ENCODE assay signal across 21 cellular contexts in the genomic region with DNA sequence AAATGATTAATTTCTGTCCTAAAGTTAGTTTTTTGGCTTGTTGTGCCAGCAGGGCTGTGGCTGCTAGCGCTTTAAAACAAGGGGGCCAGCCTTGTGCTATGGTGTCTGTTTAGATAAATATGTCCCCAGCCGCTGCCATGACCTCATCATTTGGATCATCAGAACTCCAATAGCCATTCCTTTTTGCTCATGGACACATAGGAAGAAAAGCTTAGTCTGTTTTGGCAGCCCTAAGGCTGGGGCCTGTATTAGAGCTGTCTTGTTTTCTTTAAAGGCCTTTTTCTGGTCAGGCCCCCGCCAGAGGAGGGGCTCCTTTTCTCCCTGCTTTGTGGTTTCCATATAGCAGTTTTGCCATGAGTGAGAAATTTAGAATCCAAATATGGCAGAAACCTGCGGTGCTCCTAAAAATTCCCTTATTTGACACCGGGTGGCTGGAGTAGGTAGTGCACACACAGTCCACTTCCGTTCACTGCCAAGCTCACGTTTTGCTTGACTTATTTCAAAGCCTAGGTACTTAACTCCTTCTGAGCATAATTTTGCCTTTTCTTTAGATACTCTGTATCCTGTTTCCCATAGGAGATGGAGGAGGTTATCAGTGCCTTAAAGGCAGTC.
"Had no signal": no experiment of that assay in that cellular context is flagged by ENCODE, and none has a peak within 500 bp of the region (broad histone marks: within the 10 kb centered on the region; RNA-seq: fewer than 3 reads in every experiment).

No MANE protein-coding gene starts in this region.

- H3K27ac ChIP-seq: gastrocnemius medialis, left ventricle myocardium inferior, lower lobe of right lung, parathyroid adenoma, right atrium auricular region, sigmoid colon, skin epidermis, suprapubic skin, tibial nerve had no signal

- ATAC-seq: effector memory CD8-positive, alpha-beta T cell; gastrocnemius medialis; left cardiac atrium; lower lobe of right lung; stimulated activated effector memory CD8-positive, alpha-beta T cell treated with anti-CD3 and anti-CD28 coated beads, Interleukin-12 subunit alpha, Interleukin-12 subunit beta, amount 100 ng/mL, for 72 hours; stimulated activated naive CD8-positive, alpha-beta T cell treated with anti-CD3 and anti-CD28 coated beads, Interleukin-15, Interleukin-2, amounts not matched to agents 100 U/mL and 50 U/mL, for 24 hours had no signal

- H3K9ac ChIP-seq: parathyroid adenoma had no signal

- H2AFZ ChIP-seq: parathyroid adenoma had no signal

- H3K4me3 ChIP-seq: gastrocnemius medialis, left ventricle myocardium inferior, lower lobe of right lung, right atrium auricular region, sigmoid colon, skin epidermis, suprapubic skin, tibial nerve had no signal

- DNase-seq: cerebellar nuclear complex; effector memory CD8-positive, alpha-beta T cell; gastrocnemius medialis; kidney; left cardiac atrium; left ventricle myocardium inferior; lower lobe of right lung; mesenchymal stem cell; naive B cell; nephron progenitor cell; sigmoid colon; stimulated activated CD4-positive, alpha-beta T cell treated with anti-CD3 and anti-CD28 coated beads, Interleukin-4, amount 100 ng/mL, for 1 hour; stimulated activated CD8-positive, alpha-beta memory T cell treated with anti-CD3 and anti-CD28 coated beads, Interleukin-4, amount 100 ng/mL, for 48 hours; stimulated activated naive CD8-positive, alpha-beta T cell treated with anti-CD3 and anti-CD28 coated beads, Interleukin-15, Interleukin-2, amounts not matched to agents 100 U/mL and 50 U/mL, for 24 hours had no signal

- H3K36me3 Mint-ChIP-seq: naive B cell; stimulated activated effector memory CD8-positive, alpha-beta T cell treated with anti-CD3 and anti-CD28 coated beads, Interleukin-12 subunit alpha, Interleukin-12 subunit beta, amount 100 ng/mL, for 72 hours had no signal

- H3K27me3 ChIP-seq: gastrocnemius medialis, right atrium auricular region, sigmoid colon, suprapubic skin, tibial nerve had no signal

- H3K27ac Mint-ChIP-seq: dendritic cell treated with granulocyte-macrophage colony-stimulating factor and Interleukin-4, amounts not matched to agents 40 ng/mL and 50 ng/mL, for 4 days; effector memory CD8-positive, alpha-beta T cell; naive B cell; nephron progenitor cell; stimulated activated effector memory CD8-positive, alpha-beta T cell treated with anti-CD3 and anti-CD28 coated beads, Interleukin-12 subunit alpha, Interleukin-12 subunit beta, amount 100 ng/mL, for 72 hours had no signal

- H3K36me3 ChIP-seq: gastrocnemius medialis, left ventricle myocardium inferior, lower lobe of right lung, right atrium auricular region, sigmoid colon, suprapubic skin, tibial nerve had no signal

- H3K9me3 ChIP-seq: gastrocnemius medialis had no signal

- H3K4me1 ChIP-seq: gastrocnemius medialis, left ventricle myocardium inferior, lower lobe of right lung, parathyroid adenoma, right atrium auricular region, sigmoid colon, suprapubic skin, tibial nerve had no signal

- H3K4me3 Mint-ChIP-seq: dendritic cell treated with granulocyte-macrophage colony-stimulating factor and Interleukin-4, amounts not matched to agents 40 ng/mL and 50 ng/mL, for 4 days; effector memory CD8-positive, alpha-beta T cell; naive B cell; nephron progenitor cell; stimulated activated effector memory CD8-positive, alpha-beta T cell treated with anti-CD3 and anti-CD28 coated beads, Interleukin-12 subunit alpha, Interleukin-12 subunit beta, amount 100 ng/mL, for 72 hours had no signal

- H3K4me1 Mint-ChIP-seq: nephron progenitor cell; stimulated activated effector memory CD8-positive, alpha-beta T cell treated with anti-CD3 and anti-CD28 coated beads, Interleukin-12 subunit alpha, Interleukin-12 subunit beta, amount 100 ng/mL, for 72 hours had no signal

- H3K27me3 Mint-ChIP-seq: dendritic cell treated with granulocyte-macrophage colony-stimulating factor and Interleukin-4, amounts not matched to agents 40 ng/mL and 50 ng/mL, for 4 days; effector memory CD8-positive, alpha-beta T cell; naive B cell had no signal

- H3K79me2 ChIP-seq: parathyroid adenoma had no signal
